ENCODE assay signal across 20 cellular contexts in genomic region chr17:45918241-45918745, GRCh38.
"Had no signal": no experiment of that assay in that cellular context is flagged by ENCODE, and none has a peak within 500 bp of the region (broad histone marks: within the 10 kb centered on the region; RNA-seq: fewer than 3 reads in every experiment).

No MANE protein-coding gene starts in this region.

- H3K4me3 Mint-ChIP-seq: immature natural killer cell, memory B cell, mesothelial cell of epicardium, natural killer cell, neural crest cell had no signal

- ATAC-seq: left lung, lower lobe of right lung, natural killer cell had no signal

- H3K9me3 Mint-ChIP-seq: immature natural killer cell, memory B cell, natural killer cell, neural crest cell had no signal

- FAIRE-seq: keratinocyte, small intestine had no signal

- H3K27ac Mint-ChIP-seq: immature natural killer cell, memory B cell, mesothelial cell of epicardium, natural killer cell had no signal

- H3K4me3 ChIP-seq: dorsolateral prefrontal cortex, left lung, lower lobe of right lung, right atrium auricular region, stomach, thoracic aorta, transverse colon had no signal

- H3K4me1 ChIP-seq: left lung, right atrium auricular region, stomach, transverse colon had no signal

- H3K4me1 Mint-ChIP-seq: immature natural killer cell, mesothelial cell of epicardium, natural killer cell had no signal

- H3K9me3 ChIP-seq: left lung, lower lobe of right lung, right atrium auricular region, thoracic aorta, transverse colon had no signal

- H3K27ac ChIP-seq: left lung, lower lobe of right lung, right atrium auricular region, stomach, thoracic aorta, transverse colon had no signal

- H3K36me3 Mint-ChIP-seq: immature natural killer cell, mesothelial cell of epicardium, natural killer cell had no signal

- DNase-seq: cortex of kidney; dorsolateral prefrontal cortex; effector CD8-positive, alpha-beta T cell; foreskin melanocyte; immature natural killer cell; lower lobe of right lung; natural killer cell; small intestine; stimulated activated CD4-positive, alpha-beta T cell treated with anti-CD3 and anti-CD28 coated beads, Interleukin-12 subunit alpha, Interleukin-12 subunit beta, amount 100 ng/mL, for 4 hours; stimulated activated naive CD4-positive, alpha-beta T cell; stomach; substantia nigra; transverse colon had no signal
